ENCODE assay signal across 8 cellular contexts in genomic region chr19:4401482-4402170, GRCh38. TPM values are rescaled to one million over a fixed set of nuclear protein-coding genes. Genes with fewer than 3 reads are reported as not detected.
DNase-seq lines count a peak whose midpoint lies in the region; ATAC-seq, FAIRE-seq and TF ChIP-seq lines count a peak whose summit lies in the region.

No MANE protein-coding gene starts in this region.

- peak overlapping the region; percentile 82 for H3K9ac ChIP-seq in keratinocyte (ENCODE audit: control insufficient read depth, extremely low read depth, insufficient read depth, low read length)

- dilution Hi-C loops in keratinocyte (cut with MboI; ENCODE audit: extremely low pct_ligation_motif_present, low sequenced_read_pairs), result no loop called here

- peaks cover 72% of the 10 kb centered on the region for H3K79me2 ChIP-seq in keratinocyte (ENCODE audit: control insufficient read depth, insufficient read depth, low read length)

- no peaks in the 10 kb centered on the region for H3K27me3 Mint-ChIP-seq in activated CD4-positive, alpha-beta T cell treated with anti-CD3 and anti-CD28 coated beads, Interleukin-2, amount 10 ng/mL, durations not matched to agents 24 days and 14 days
- H3K27me3 Mint-ChIP-seq in activated naive CD8-positive, alpha-beta T cell treated with anti-CD3 and anti-CD28 coated beads for 36 hours, result no peaks in the 10 kb centered on the region

- H3K9me3 Mint-ChIP-seq in activated CD4-positive, alpha-beta T cell treated with anti-CD3 and anti-CD28 coated beads, Interleukin-2, amount 10 ng/mL, durations not matched to agents 24 days and 14 days, result no peaks in the 10 kb centered on the region
- no peaks in the 10 kb centered on the region for H3K9me3 Mint-ChIP-seq in activated naive CD8-positive, alpha-beta T cell treated with anti-CD3 and anti-CD28 coated beads for 36 hours

- H3K9me3 ChIP-seq in keratinocyte (ENCODE audit: control insufficient read depth, low read depth, low read length), result no peaks in the 10 kb centered on the region

- no peaks in the 10 kb centered on the region for H3K27me3 ChIP-seq in keratinocyte (ENCODE audit: control insufficient read depth, extremely low read depth, insufficient read depth, low read length)

- no peak for FAIRE-seq in keratinocyte (lab: Jason Lieb, UNC)

- peak overlapping the region; percentile 94 for H3K27ac Mint-ChIP-seq in activated CD4-positive, alpha-beta T cell treated with anti-CD3 and anti-CD28 coated beads, Interleukin-2, amount 10 ng/mL, durations not matched to agents 24 days and 14 days
- peak overlapping the region; percentile 96 for H3K27ac Mint-ChIP-seq in activated naive CD8-positive, alpha-beta T cell treated with anti-CD3 and anti-CD28 coated beads for 36 hours

- peaks cover 38% of the 10 kb centered on the region for H3K36me3 Mint-ChIP-seq in activated CD4-positive, alpha-beta T cell treated with anti-CD3 and anti-CD28 coated beads, Interleukin-2, amount 10 ng/mL, durations not matched to agents 24 days and 14 days (ENCODE audit: low read depth)
- H3K36me3 Mint-ChIP-seq in activated naive CD8-positive, alpha-beta T cell treated with anti-CD3 and anti-CD28 coated beads for 36 hours, result peaks cover 44% of the 10 kb centered on the region

- peak overlapping the region; percentile 98 for H3K4me3 Mint-ChIP-seq in activated CD4-positive, alpha-beta T cell treated with anti-CD3 and anti-CD28 coated beads, Interleukin-2, amount 10 ng/mL, durations not matched to agents 24 days and 14 days
- H3K4me3 Mint-ChIP-seq in activated naive CD8-positive, alpha-beta T cell treated with anti-CD3 and anti-CD28 coated beads for 36 hours, result peak overlapping the region; percentile 92

- peak; percentile 59 for DNase-seq in activated CD4-positive, alpha-beta T cell treated with anti-CD3 and anti-CD28 coated beads, Interleukin-2, amount 10 ng/mL, durations not matched to agents 24 days and 14 days
- DNase-seq in activated CD4-positive, alpha-beta T cell treated with anti-CD3 and anti-CD28 coated beads, Interleukin-2, amount 50 U/mL, for 4 hours, result no peak
- no peak for DNase-seq in activated naive CD8-positive, alpha-beta T cell treated with anti-CD3 and anti-CD28 coated beads for 36 hours
- DNase-seq in keratinocyte (ENCODE audit: low read depth, low spot score) (no peak), D341Med (ENCODE audit: low spot score) (no peak), dedifferentiated amniotic fluid mesenchymal stem cell (ENCODE audit: extremely low spot score) (no peak)

- H4K20me1 ChIP-seq in keratinocyte (ENCODE audit: control insufficient read depth, extremely low read depth, insufficient read depth, low read length), result no peaks in the 10 kb centered on the region

- H3K36me3 ChIP-seq in keratinocyte (ENCODE audit: control insufficient read depth in 2 of 2, extremely low read depth in 1 of 2, insufficient read depth in 2 of 2, low read length in 2 of 2), result peaks cover 0 to 11% of the 10 kb centered on the region in 2 experiments

- TF ChIP-seq CTCF in keratinocyte (optimal IDR thresholded peaks at IDR 0.05 in 1 of 3, IDR thresholded peaks at IDR 0.05 in 1 of 3, conservative IDR thresholded peaks at IDR 0.05 in 1 of 3; ENCODE audit: extremely low read depth in 1 of 3, insufficient read depth in 2 of 3, low read length in 3 of 3), result no peak

- peaks cover 15% of the 10 kb centered on the region for H3K4me1 ChIP-seq in keratinocyte (ENCODE audit: control insufficient read depth, extremely low read depth, insufficient read depth, low read length)

- H3K4me1 Mint-ChIP-seq in activated CD4-positive, alpha-beta T cell treated with anti-CD3 and anti-CD28 coated beads, Interleukin-2, amount 10 ng/mL, durations not matched to agents 24 days and 14 days, result peaks cover 51% of the 10 kb centered on the region
- H3K4me1 Mint-ChIP-seq in activated naive CD8-positive, alpha-beta T cell treated with anti-CD3 and anti-CD28 coated beads for 36 hours, result peaks cover 40% of the 10 kb centered on the region

- intact Hi-C loops in activated CD4-positive, alpha-beta T cell treated with anti-CD3 and anti-CD28 coated beads, Interleukin-2, amount 10 ng/mL, durations not matched to agents 24 days and 14 days (cut with micrococcal nuclease), result loop anchor here (1.0 to 5.0 kb wide), 4 partner anchors 56 to 154 kb away; partner anchors contain the start of genes HDGFL2, UBXN6 and YJU2

- no peaks in the 10 kb centered on the region for H3K9me1 ChIP-seq in keratinocyte (ENCODE audit: control insufficient read depth, extremely low read depth, insufficient read depth, low read length)

- H3K4me2 ChIP-seq in keratinocyte (ENCODE audit: control insufficient read depth, extremely low read depth, insufficient read depth, low read depth, low read length), result peak overlapping the region; percentile 98

- ATAC-seq in HG03159 (IDR thresholded peaks at IDR 0.05; ENCODE audit: unreplicated experiment), result no peak

- H2AFZ ChIP-seq in keratinocyte (ENCODE audit: control insufficient read depth, low read length), result peak overlapping the region; percentile 63

- H3K27ac ChIP-seq in keratinocyte (ENCODE audit: control insufficient read depth, insufficient read depth, low read length) (peak overlapping the region; percentile 86), temporal lobe (ENCODE audit: low read depth, low read length) (peak overlapping the region; percentile 89)

- H3K4me3 ChIP-seq in keratinocyte (ENCODE audit: control insufficient read depth in 2 of 3, extremely low read depth in 1 of 3, insufficient read depth in 2 of 3, low read depth in 1 of 3, low read length in 3 of 3), result peak overlapping the region; percentile 27 to 78 (median 62)

RNA-seq across cellular contexts. Expression of gene CHAF1A, which starts 0.8 kb away (rescaled TPM):
- 99.4 and 103 TPM in 2 replicates for total RNA-seq in activated CD4-positive, alpha-beta T cell treated with anti-CD3 and anti-CD28 coated beads, Interleukin-2, amount 10 ng/mL, durations not matched to agents 24 days and 14 days
- total RNA-seq in activated naive CD8-positive, alpha-beta T cell treated with anti-CD3 and anti-CD28 coated beads for 36 hours, result 10 to 100 TPM; 76.8 to 77.6 TPM
- polyA plus RNA-seq in keratinocyte, result 5.2 to 12.5 TPM (median 10.6 TPM) in 3 replicates
- 4.8 TPM for polyA plus RNA-seq in keratinocyte (2011; ENCODE audit: low read depth)
- polyA plus RNA-seq in keratinocyte (2011; cell fraction: cytosol; rRNA removed), result 7.5 and 8.0 TPM in 2 replicates
- polyA plus RNA-seq in keratinocyte (2011; cell fraction: nucleus; rRNA removed), result 11.8 and 12.3 TPM in 2 replicates
- polyA plus RNA-seq in keratinocyte (2012; ENCODE audit: low replicate concordance), result 3.7 and 16.7 TPM in 2 replicates
- polyA minus RNA-seq in keratinocyte, result 5.1 to 11.2 TPM (median 8.9 TPM) in 3 replicates
- polyA minus RNA-seq in keratinocyte (2011; cell fraction: cytosol; rRNA and poly(A)+ RNA removed), result 13.8 TPM
- polyA minus RNA-seq in keratinocyte (2011; cell fraction: nucleus; rRNA and poly(A)+ RNA removed), result 7.7 and 10.0 TPM in 2 replicates
- 5.4 TPM for total RNA-seq in temporal lobe

RNA-seq across cellular contexts. Expression of gene SH3GL1, which starts 1.3 kb away (rescaled TPM):
- total RNA-seq in activated CD4-positive, alpha-beta T cell treated with anti-CD3 and anti-CD28 coated beads, Interleukin-2, amount 10 ng/mL, durations not matched to agents 24 days and 14 days, result 53.8 and 56.8 TPM in 2 replicates
- total RNA-seq in activated naive CD8-positive, alpha-beta T cell treated with anti-CD3 and anti-CD28 coated beads for 36 hours, result 10 to 100 TPM; 40.3 to 41.1 TPM
- 47.4 to 61.0 TPM (median 52.7 TPM) in 3 replicates for polyA plus RNA-seq in keratinocyte
- polyA plus RNA-seq in keratinocyte (2011; ENCODE audit: low read depth), result 51.2 TPM
- polyA plus RNA-seq in keratinocyte (2011; cell fraction: cytosol; rRNA removed), result 43.2 and 91.3 TPM in 2 replicates
- 46.9 and 63.8 TPM in 2 replicates for polyA plus RNA-seq in keratinocyte (2011; cell fraction: nucleus; rRNA removed)
- 82.6 and 89.6 TPM in 2 replicates for polyA plus RNA-seq in keratinocyte (2012; ENCODE audit: low replicate concordance)
- 27.5 to 75.2 TPM (median 36.8 TPM) in 3 replicates for polyA minus RNA-seq in keratinocyte
- 106 TPM for polyA minus RNA-seq in keratinocyte (2011; cell fraction: cytosol; rRNA and poly(A)+ RNA removed)
- 26.8 and 27.0 TPM in 2 replicates for polyA minus RNA-seq in keratinocyte (2011; cell fraction: nucleus; rRNA and poly(A)+ RNA removed)
- total RNA-seq in temporal lobe, result 25.8 TPM

RNA-seq across cellular contexts. Expression of gene UBXN6, which starts 56.0 kb away (rescaled TPM):
- total RNA-seq in activated CD4-positive, alpha-beta T cell treated with anti-CD3 and anti-CD28 coated beads, Interleukin-2, amount 10 ng/mL, durations not matched to agents 24 days and 14 days, result 41.2 and 47.2 TPM in 2 replicates
- 10 to 100 TPM; 37.0 to 37.8 TPM for total RNA-seq in activated naive CD8-positive, alpha-beta T cell treated with anti-CD3 and anti-CD28 coated beads for 36 hours
- 36.4 to 63.1 TPM (median 48.2 TPM) in 3 replicates for polyA plus RNA-seq in keratinocyte
- polyA plus RNA-seq in keratinocyte (2011; ENCODE audit: low read depth), result 48.9 TPM
- polyA plus RNA-seq in keratinocyte (2011; cell fraction: cytosol; rRNA removed), result 36.7 and 82.9 TPM in 2 replicates
- polyA plus RNA-seq in keratinocyte (2011; cell fraction: nucleus; rRNA removed), result 38.6 and 44.6 TPM in 2 replicates
- 75.6 and 83.5 TPM in 2 replicates for polyA plus RNA-seq in keratinocyte (2012; ENCODE audit: low replicate concordance)
- 30.9 to 48.0 TPM (median 47.7 TPM) in 3 replicates for polyA minus RNA-seq in keratinocyte
- polyA minus RNA-seq in keratinocyte (2011; cell fraction: cytosol; rRNA and poly(A)+ RNA removed), result 82.1 TPM
- 18.5 and 24.9 TPM in 2 replicates for polyA minus RNA-seq in keratinocyte (2011; cell fraction: nucleus; rRNA and poly(A)+ RNA removed)
- 48.2 TPM for total RNA-seq in temporal lobe

RNA-seq across cellular contexts. Expression of gene MPND, which starts 58.3 kb away (rescaled TPM):
- total RNA-seq in activated CD4-positive, alpha-beta T cell treated with anti-CD3 and anti-CD28 coated beads, Interleukin-2, amount 10 ng/mL, durations not matched to agents 24 days and 14 days, result 20.6 and 21.0 TPM in 2 replicates
- 10 to 100 TPM; 15.6 to 18.8 TPM for total RNA-seq in activated naive CD8-positive, alpha-beta T cell treated with anti-CD3 and anti-CD28 coated beads for 36 hours
- polyA plus RNA-seq in keratinocyte, result 4.2 to 4.7 TPM (median 4.6 TPM) in 3 replicates
- 2.8 TPM for polyA plus RNA-seq in keratinocyte (2011; ENCODE audit: low read depth)
- 2.7 and 5.3 TPM in 2 replicates for polyA plus RNA-seq in keratinocyte (2011; cell fraction: cytosol; rRNA removed)
- polyA plus RNA-seq in keratinocyte (2011; cell fraction: nucleus; rRNA removed), result 2.4 TPM in 2 replicates
- 5.7 and 11.4 TPM in 2 replicates for polyA plus RNA-seq in keratinocyte (2012; ENCODE audit: low replicate concordance)
- polyA minus RNA-seq in keratinocyte, result 2.0 to 7.9 TPM (median 2.3 TPM) in 3 replicates
- polyA minus RNA-seq in keratinocyte (2011; cell fraction: cytosol; rRNA and poly(A)+ RNA removed), result 8.1 TPM
- 0.85 and 2.7 TPM in 2 replicates for polyA minus RNA-seq in keratinocyte (2011; cell fraction: nucleus; rRNA and poly(A)+ RNA removed)
- 7.6 TPM for total RNA-seq in temporal lobe

Comparison
In these comparisons a context has a peak if more than half of its experiments do, and no peak if none do; other contexts are left out.
1. RNA of gene CHAF1A, which starts 0.8 kb away (total RNA-seq): 99.4 to 103 TPM in activated CD4-positive, alpha-beta T cell treated with anti-CD3 and anti-CD28 coated beads, Interleukin-2, amount 10 ng/mL, durations not matched to agents 24 days and 14 days and 76.8 to 77.6 TPM in activated naive CD8-positive, alpha-beta T cell treated with anti-CD3 and anti-CD28 coated beads for 36 hours; 5.4 TPM in temporal lobe (single experiment); every median in the first group is over 10 times any median in the second.